Comparison of ENCODE assay signal across 2 cellular contexts in the genomic region with DNA sequence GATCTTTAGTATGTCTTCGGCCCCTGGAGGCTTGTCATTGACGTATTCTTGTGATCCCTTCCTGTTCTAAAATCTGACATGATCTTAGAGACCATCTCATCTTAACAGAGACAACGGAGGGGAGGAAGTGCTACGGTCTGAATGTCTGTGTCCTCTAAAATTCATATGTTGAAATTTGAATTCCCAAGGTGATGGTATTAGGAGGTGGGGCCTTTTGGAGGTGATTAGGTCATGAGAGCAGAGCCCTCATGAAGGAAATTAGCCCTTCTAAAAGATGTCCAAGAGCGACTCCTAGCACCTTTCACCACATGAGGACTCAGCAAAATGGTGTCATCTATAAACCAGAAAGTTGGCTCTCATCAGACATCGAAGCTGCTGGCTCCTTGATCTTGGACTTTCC.
TF ChIP-seq lines count a peak whose summit lies in the region.

No MANE protein-coding gene starts in this region.

TF ChIP-seq in SK-N-SH, 30 proteins besides CTCF, POLR2A, EP300 and RAD21 (continued from another document):
- no peak for TF ChIP-seq RFX5 (IDR thresholded peaks at IDR 0.05; ENCODE audit: low read length)
- no peak for TF ChIP-seq YY1 (IDR thresholded peaks at IDR 0.05; ENCODE audit: low read depth)
- TF ChIP-seq, protein P1, sequence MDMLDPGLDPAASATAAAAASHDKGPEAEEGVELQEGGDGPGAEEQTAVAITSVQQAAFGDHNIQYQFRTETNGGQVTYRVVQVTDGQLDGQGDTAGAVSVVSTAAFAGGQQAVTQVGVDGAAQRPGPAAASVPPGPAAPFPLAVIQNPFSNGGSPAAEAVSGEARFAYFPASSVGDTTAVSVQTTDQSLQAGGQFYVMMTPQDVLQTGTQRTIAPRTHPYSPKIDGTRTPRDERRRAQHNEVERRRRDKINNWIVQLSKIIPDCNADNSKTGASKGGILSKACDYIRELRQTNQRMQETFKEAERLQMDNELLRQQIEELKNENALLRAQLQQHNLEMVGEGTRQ (IDR thresholded peaks at IDR 0.05; ENCODE audit: borderline replicate concordance, low read depth, low read length): no peak
- TF ChIP-seq, protein P2, sequence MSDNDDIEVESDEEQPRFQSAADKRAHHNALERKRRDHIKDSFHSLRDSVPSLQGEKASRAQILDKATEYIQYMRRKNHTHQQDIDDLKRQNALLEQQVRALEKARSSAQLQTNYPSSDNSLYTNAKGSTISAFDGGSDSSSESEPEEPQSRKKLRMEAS (IDR thresholded peaks at IDR 0.05; ENCODE audit: low read depth): no peak
- TF ChIP-seq, protein P3, sequence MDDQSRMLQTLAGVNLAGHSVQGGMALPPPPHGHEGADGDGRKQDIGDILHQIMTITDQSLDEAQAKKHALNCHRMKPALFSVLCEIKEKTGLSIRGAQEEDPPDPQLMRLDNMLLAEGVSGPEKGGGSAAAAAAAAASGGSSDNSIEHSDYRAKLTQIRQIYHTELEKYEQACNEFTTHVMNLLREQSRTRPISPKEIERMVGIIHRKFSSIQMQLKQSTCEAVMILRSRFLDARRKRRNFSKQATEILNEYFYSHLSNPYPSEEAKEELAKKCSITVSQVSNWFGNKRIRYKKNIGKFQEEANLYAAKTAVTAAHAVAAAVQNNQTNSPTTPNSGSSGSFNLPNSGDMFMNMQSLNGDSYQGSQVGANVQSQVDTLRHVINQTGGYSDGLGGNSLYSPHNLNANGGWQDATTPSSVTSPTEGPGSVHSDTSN (IDR thresholded peaks at IDR 0.05): no peak
- no peak for TF ChIP-seq MXI1 (IDR thresholded peaks at IDR 0.05; ENCODE audit: low read depth, low read length)
- TF ChIP-seq, protein P4, sequence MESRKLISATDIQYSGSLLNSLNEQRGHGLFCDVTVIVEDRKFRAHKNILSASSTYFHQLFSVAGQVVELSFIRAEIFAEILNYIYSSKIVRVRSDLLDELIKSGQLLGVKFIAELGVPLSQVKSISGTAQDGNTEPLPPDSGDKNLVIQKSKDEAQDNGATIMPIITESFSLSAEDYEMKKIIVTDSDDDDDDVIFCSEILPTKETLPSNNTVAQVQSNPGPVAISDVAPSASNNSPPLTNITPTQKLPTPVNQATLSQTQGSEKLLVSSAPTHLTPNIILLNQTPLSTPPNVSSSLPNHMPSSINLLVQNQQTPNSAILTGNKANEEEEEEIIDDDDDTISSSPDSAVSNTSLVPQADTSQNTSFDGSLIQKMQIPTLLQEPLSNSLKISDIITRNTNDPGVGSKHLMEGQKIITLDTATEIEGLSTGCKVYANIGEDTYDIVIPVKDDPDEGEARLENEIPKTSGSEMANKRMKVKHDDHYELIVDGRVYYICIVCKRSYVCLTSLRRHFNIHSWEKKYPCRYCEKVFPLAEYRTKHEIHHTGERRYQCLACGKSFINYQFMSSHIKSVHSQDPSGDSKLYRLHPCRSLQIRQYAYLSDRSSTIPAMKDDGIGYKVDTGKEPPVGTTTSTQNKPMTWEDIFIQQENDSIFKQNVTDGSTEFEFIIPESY (IDR thresholded peaks at IDR 0.05; ENCODE audit: borderline replicate concordance, low read depth): no peak
- no peak for TF ChIP-seq NFIC (IDR thresholded peaks at IDR 0.05; ENCODE audit: borderline replicate concordance)
- TF ChIP-seq, protein P5, sequence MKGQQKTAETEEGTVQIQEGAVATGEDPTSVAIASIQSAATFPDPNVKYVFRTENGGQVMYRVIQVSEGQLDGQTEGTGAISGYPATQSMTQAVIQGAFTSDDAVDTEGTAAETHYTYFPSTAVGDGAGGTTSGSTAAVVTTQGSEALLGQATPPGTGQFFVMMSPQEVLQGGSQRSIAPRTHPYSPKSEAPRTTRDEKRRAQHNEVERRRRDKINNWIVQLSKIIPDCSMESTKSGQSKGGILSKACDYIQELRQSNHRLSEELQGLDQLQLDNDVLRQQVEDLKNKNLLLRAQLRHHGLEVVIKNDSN (IDR thresholded peaks at IDR 0.05; ENCODE audit: borderline replicate concordance, low read depth): no peak
- no peak for TF ChIP-seq CHD2 (IDR thresholded peaks at IDR 0.05; ENCODE audit: low read length, partially characterized antibody)
- no peak for TF ChIP-seq SIN3A (IDR thresholded peaks at IDR 0.05; ENCODE audit: borderline replicate concordance, low read depth, low read length)
- no peak for TF ChIP-seq POLR2AphosphoS5 (IDR thresholded peaks at IDR 0.05; ENCODE audit: low read depth, low read length)
TF ChIP-seq in SK-N-SH: peak in this region for 0.

TF ChIP-seq in SK-N-SH treated with all-trans-retinoic acid at 6 μM for 48 hours, 23 proteins besides CTCF, POLR2A, EP300 and RAD21 (continued from another document):
- TF ChIP-seq, protein P6, sequence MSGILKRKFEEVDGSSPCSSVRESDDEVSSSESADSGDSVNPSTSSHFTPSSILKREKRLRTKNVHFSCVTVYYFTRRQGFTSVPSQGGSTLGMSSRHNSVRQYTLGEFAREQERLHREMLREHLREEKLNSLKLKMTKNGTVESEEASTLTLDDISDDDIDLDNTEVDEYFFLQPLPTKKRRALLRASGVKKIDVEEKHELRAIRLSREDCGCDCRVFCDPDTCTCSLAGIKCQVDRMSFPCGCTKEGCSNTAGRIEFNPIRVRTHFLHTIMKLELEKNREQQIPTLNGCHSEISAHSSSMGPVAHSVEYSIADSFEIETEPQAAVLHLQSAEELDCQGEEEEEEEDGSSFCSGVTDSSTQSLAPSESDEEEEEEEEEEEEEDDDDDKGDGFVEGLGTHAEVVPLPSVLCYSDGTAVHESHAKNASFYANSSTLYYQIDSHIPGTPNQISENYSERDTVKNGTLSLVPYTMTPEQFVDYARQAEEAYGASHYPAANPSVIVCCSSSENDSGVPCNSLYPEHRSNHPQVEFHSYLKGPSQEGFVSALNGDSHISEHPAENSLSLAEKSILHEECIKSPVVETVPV (CRISPR knock-in tag; IDR thresholded peaks at IDR 0.05): no peak
